ENCODE assay signal across 16 cellular contexts in genomic region chr10:49107890-49108274, GRCh38. TPM values are rescaled to one million over a fixed set of nuclear protein-coding genes. Genes with fewer than 3 reads are reported as not detected.
DNase-seq lines count a peak whose midpoint lies in the region; ATAC-seq and TF ChIP-seq lines count a peak whose summit lies in the region.
"Had no signal": no experiment of that assay in that cellular context is flagged by ENCODE, and none has a peak within 500 bp of the region (broad histone marks: within the 10 kb centered on the region; RNA-seq: fewer than 3 reads in every experiment).

No MANE protein-coding gene starts in this region.

- peaks cover 52 to 92% of the 10 kb centered on the region in 2 donors for H3K4me1 ChIP-seq in thoracic aorta (ENCODE audit: control insufficient read depth in 1 of 2, low read depth in 2 of 2)

- no peaks in the 10 kb centered on the region for H3K36me3 ChIP-seq in H7 (replicated peaks; ENCODE audit: control insufficient read depth, insufficient read depth, low read length)
- no peaks in the 10 kb centered on the region for H3K36me3 ChIP-seq in thoracic aorta

- H3K27ac ChIP-seq in C4-2B (peak overlapping the region; percentile 30; the same call in 1 of the 2 replicates), thoracic aorta (peak overlapping the region; percentile 46 to 69)
- H3K27ac ChIP-seq: HL-60 had no signal

- in situ Hi-C loops in ACHN (cut with HindIII; ENCODE audit: low pct_ligation_motif_present, low pct_unique_long_range_greater_than_20kb, low sequenced_read_pairs): no loop called here

- no peak overlapping the region for H3K4me3 ChIP-seq in H7 (ENCODE audit: insufficient read depth, low read depth, low read length)
- no peak overlapping the region for H3K4me3 ChIP-seq in thoracic aorta
- H3K4me3 ChIP-seq: GM23338 had no signal

- H3K9me3 ChIP-seq in thoracic aorta: no peaks in the 10 kb centered on the region

- no peak for ATAC-seq in thoracic aorta (ENCODE audit: insufficient number of reproducible peaks, low FRiP score, low read depth)
- ATAC-seq: GM23338, HCT116 had no signal

- TF ChIP-seq CTCF in C4-2B (conservative IDR thresholded peaks at IDR 0.05) (no peak), thoracic aorta (IDR thresholded peaks at IDR 0.05) (no peak)

- no peaks in the 10 kb centered on the region for H3K27me3 ChIP-seq in H7 (ENCODE audit: control insufficient read depth, insufficient read depth, low read length)
- no peaks in the 10 kb centered on the region for H3K27me3 ChIP-seq in thoracic aorta (replicated peaks; ENCODE audit: insufficient read depth)

- DNase-seq in H7 (peak; percentile 37), ecto neural progenitor cell (ENCODE audit: low spot score) (peak; percentile 34), thoracic aorta (ENCODE audit: low spot score) (no peak), ACHN (no peak), midbrain (lab: John Stamatoyannopoulos, UW) (no peak), germinal center (ENCODE audit: low spot score) (no peak)
- DNase-seq: AML-193; CD4-positive, alpha-beta memory T cell; DMS79 treated with DMSO at 0.1 percent for 48 hours; GF-D8; HFFc6 had no signal

RNA-seq across cellular contexts. Expression of gene VSTM4, which starts 7.4 kb away (rescaled TPM):
- total RNA-seq in H7 (2014; rRNA removed; shearing (Covaris generic)): 0.31 and 0.44 TPM in 2 replicates
- total RNA-seq in thoracic aorta: 10 to 100 TPM; 24.4 to 46.4 TPM
- total RNA-seq: CD4-positive, alpha-beta memory T cell had no signal

RNA-seq across cellular contexts. Expression of gene FAM170B, which starts 25.9 kb away (rescaled TPM):
- total RNA-seq in H7 (2014; rRNA removed; shearing (Covaris generic)): not detected in 2 replicates
- total RNA-seq in thoracic aorta: not detected
- total RNA-seq: CD4-positive, alpha-beta memory T cell; GM23338; HFFc6; HT1080 had no signal

Comparison
In these comparisons a context has a peak if more than half of its experiments do, and no peak if none do; other contexts are left out.
1. DNase-seq: peak in H7 (single experiment) and ecto neural progenitor cell (single experiment); none in thoracic aorta (single experiment), ACHN (single experiment), midbrain (single experiment) and germinal center (single experiment).
2. RNA of gene VSTM4, which starts 7.4 kb away (total RNA-seq): 24.4 to 46.4 TPM in thoracic aorta; 0.31 to 0.44 TPM in H7; every median in the first group is over 10 times any median in the second.